Comparison of ENCODE assay signal across 21 cellular contexts in genomic region chr5:162324356-162324755, GRCh38.
"Had no signal": no experiment of that assay in that cellular context is flagged by ENCODE, and none has a peak within 500 bp of the region (broad histone marks: within the 10 kb centered on the region; RNA-seq: fewer than 3 reads in every experiment).

No MANE protein-coding gene starts in this region.

- H3K27ac ChIP-seq: HL-60, KMS-11, PC-9, Peyer's patch had no signal

- ATAC-seq: K562, T-cell had no signal

- DNase-seq: Kasumi-1, NCI-H1092, NCI-H1436 treated with DMSO at 0.1 percent for 48 hours, NCI-H1694, NCI-H187 treated with DMSO at 0.1 percent for 48 hours, NCI-H2029 treated with DMSO at 0.1 percent for 48 hours, NCI-H2171 treated with DMSO at 0.1 percent for 48 hours, NCI-H345, NCI-H510A, NCI-H524 treated with DMSO at 0.1 percent for 48 hours, NCI-H69, NCI-H774, PC-9, Peyer's patch, SIG-M5, SK-N-SH, SW 1271, T-cell had no signal

- H3K27me3 ChIP-seq: Peyer's patch had no signal

- H3K4me1 ChIP-seq: Peyer's patch had no signal

- H3K9me3 ChIP-seq: Peyer's patch, SK-N-SH had no signal

- H3K4me3 ChIP-seq: K562, PC-9, Peyer's patch had no signal

- H3K36me3 ChIP-seq: Peyer's patch had no signal
